Comparison of ENCODE assay signal across 1 cellular context in genomic region chr4:84547211-84547610, GRCh38.
TF ChIP-seq lines count a peak whose summit lies in the region.

No MANE protein-coding gene starts in this region.

TF ChIP-seq in GM23338, 12 proteins besides CTCF, POLR2A, EP300 and RAD21 (continued from another document):
- TF ChIP-seq REST (IDR thresholded peaks at IDR 0.05; ENCODE audit: unreplicated experiment) (no peak), EZH2 (IDR thresholded peaks at IDR 0.05; ENCODE audit: low read depth, unreplicated experiment) (no peak), STAT1 (IDR thresholded peaks at IDR 0.05; ENCODE audit: unreplicated experiment) (no peak)
TF ChIP-seq in GM23338: peak in this region for 0.
